In the genomic region with DNA sequence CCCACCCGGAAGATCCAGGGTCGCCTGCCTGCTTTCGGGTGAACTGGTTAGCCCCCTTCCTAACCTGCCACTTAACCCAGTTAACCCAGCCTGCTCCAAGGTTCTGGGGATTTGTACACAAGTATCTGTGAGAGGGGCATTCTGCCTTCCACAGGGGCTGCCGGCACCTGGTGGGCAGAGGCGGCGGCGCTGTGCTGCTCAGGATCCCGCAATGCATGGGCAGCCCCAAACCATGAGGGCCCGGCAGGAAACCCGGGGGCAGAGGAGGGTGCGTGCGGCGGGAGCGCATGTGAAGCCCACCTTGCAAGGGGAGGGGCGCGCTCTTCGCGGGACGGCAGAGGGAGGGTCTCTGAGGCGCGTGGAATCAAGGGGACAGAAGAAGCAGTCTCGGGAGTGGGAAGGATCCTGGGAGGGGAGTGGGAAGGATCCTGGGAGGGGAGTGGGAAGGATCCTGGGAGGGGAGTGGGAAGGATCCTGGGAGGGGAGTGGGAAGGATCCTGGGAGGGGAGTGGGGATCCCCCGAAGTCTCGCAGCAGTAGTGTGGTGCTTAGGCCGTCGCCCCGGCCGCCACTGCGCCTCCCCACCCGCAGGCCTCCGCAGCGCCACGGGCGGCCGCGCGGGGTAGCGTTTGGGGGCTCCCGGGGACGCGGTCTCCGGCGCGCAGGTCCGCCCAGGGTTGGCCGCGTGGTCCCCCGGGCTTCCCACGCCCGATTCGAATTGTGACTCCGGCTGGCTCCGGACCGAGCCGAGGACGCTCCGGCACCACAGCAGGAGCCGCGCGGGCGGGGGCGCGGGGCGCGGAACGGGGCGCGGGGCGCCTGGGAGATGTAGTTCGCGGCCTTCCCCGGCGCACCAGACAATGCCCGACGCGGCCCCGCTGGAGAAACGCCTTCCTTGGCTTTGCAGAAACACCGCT, we compare ENCODE assay signal across 8 cellular contexts. TPM values are rescaled to one million over a fixed set of nuclear protein-coding genes. Genes with fewer than 3 reads are reported as not detected.
DNase-seq lines count a peak whose midpoint lies in the region; ATAC-seq and TF ChIP-seq lines count a peak whose summit lies in the region.

No MANE protein-coding gene starts in this region.

- ATAC-seq in GM21576 (IDR thresholded peaks at IDR 0.05; ENCODE audit: unreplicated experiment) (peak; percentile 48), left lung (peak; percentile 80), GM18858 (IDR thresholded peaks at IDR 0.05; ENCODE audit: unreplicated experiment) (no peak)

- TF ChIP-seq CTCF in left lung (IDR thresholded peaks at IDR 0.05): peak; percentile 75 to 81

- no peaks in the 10 kb centered on the region for H3K9me3 ChIP-seq in left lung

- H3K36me3 ChIP-seq in left lung: no peaks in the 10 kb centered on the region

- H3K27ac ChIP-seq in left lung: peak overlapping the region in 1 of 2 donors; percentile 37

- peaks cover 9 to 36% of the 10 kb centered on the region in 2 donors for H3K4me1 ChIP-seq in left lung

- H3K27me3 ChIP-seq in left lung: peaks cover 14 to 56% of the 10 kb centered on the region in 2 donors

- DNase-seq in COLO829 (ENCODE audit: low spot score) (peak; percentile 28), NCI-H1417 treated with DMSO at 0.1 percent for 48 hours (lab: John Stamatoyannopoulos, UW) (peak; percentile 47), dedifferentiated amniotic fluid mesenchymal stem cell (ENCODE audit: extremely low spot score) (peak; percentile 25), left lung (peak in 1 of 2 donors; percentile 89)
- peak; percentile 52 to 59 for DNase-seq in activated CD4-positive, alpha-beta T cell treated with anti-CD3 and anti-CD28 coated beads for 4 hours
- DNase-seq in stimulated activated CD4-positive, alpha-beta T cell treated with anti-CD3 and anti-CD28 coated beads, Interleukin-1b, Interleukin-23, amount 100 ng/mL, for 4 hours (ENCODE audit: low read depth in 2 of 2): peak; percentile 28 to 72

- intact Hi-C loops in left lung (cut with DNase I): no loop called here

- H3K4me3 ChIP-seq in left lung: peak overlapping the region; percentile 37 to 50

RNA-seq across cellular contexts. Expression of a gene that starts 4.9 kb away (rescaled TPM):
- total RNA-seq in left lung: 10 to 100 TPM; 60.6 to 81.8 TPM

RNA-seq across cellular contexts. Expression of a gene that starts 16.4 kb away (rescaled TPM):
- total RNA-seq in left lung: 1 to 10 TPM; 1.7 to 3.0 TPM

RNA-seq across cellular contexts. Expression of a gene that starts 59.9 kb away (rescaled TPM):
- 100 to 1,000 TPM; 172 to 224 TPM for total RNA-seq in left lung
